ENCODE assay signal across 4 cellular contexts in the genomic region with DNA sequence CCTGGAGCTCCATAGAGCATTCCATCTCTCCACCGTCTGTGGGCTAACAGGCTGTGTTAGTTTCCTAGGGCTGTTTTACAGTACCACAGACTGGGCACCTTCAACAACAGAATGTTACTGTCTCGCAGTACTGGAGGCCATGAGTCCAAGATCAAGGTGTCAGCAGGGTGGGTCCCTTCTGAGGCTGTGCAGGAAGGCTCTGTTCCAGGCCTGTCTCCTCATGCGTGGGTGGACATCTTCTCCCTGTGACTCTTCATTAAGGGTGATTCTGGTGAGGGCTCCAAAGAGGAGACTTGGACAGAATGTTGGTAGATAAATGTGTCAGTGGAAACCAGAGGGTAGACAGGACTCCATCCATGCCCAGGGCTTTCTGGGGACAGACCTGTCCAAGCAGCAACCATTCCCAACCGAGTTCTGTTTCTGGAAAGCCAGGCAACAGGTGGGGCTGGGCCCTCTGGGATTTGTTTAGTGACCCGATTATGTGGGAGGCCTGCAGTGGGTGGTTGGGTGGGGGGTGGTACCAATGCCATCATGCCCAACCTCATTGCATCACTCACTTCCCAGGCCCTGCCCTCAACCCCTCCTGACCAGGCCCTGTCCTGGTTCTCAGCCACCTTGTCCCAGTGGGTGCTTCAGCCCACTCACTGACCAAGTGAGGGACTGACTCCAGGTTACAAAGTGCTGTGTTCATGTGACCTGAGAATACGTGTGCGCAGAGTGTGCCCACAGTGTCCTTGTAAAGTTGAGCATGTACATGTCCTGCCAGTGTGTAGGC. TPM values are rescaled to one million over a fixed set of nuclear protein-coding genes. Genes with fewer than 3 reads are reported as not detected.
"Had no signal": no experiment of that assay in that cellular context is flagged by ENCODE, and none has a peak within 500 bp of the region (broad histone marks: within the 10 kb centered on the region; RNA-seq: fewer than 3 reads in every experiment).

No MANE protein-coding gene starts in this region.

RNA-seq across cellular contexts. Expression of gene TBC1D3B, which starts 5.2 kb away (rescaled TPM):
- total RNA-seq: ascending aorta had no signal

RNA-seq across cellular contexts. Expression of gene CCL3L1, which starts 15.0 kb away (rescaled TPM):
- total RNA-seq: ascending aorta, esophagus mucosa, pulmonary artery endothelial cell, right cardiac atrium had no signal

RNA-seq across cellular contexts. Expression of gene CCL4L2, which starts 29.3 kb away (rescaled TPM):
- total RNA-seq: ascending aorta, esophagus mucosa, pulmonary artery endothelial cell had no signal
